Comparison of ENCODE assay signal across 8 cellular contexts in genomic region chr1:245156041-245156735, GRCh38. TPM values are rescaled to one million over a fixed set of nuclear protein-coding genes. Genes with fewer than 3 reads are reported as not detected.
A peak's percentile ranks its signal among the peaks of the same experiment; 100 is the strongest.
DNase-seq lines count a peak whose midpoint lies in the region; ATAC-seq, FAIRE-seq and TF ChIP-seq lines count a peak whose summit lies in the region.

No MANE protein-coding gene starts in this region.

- no peaks in the 10 kb centered on the region for H3K9me1 ChIP-seq in endothelial cell of umbilical vein (replicated peaks; ENCODE audit: control insufficient read depth, extremely low read depth, insufficient read depth, low read length)

- peak; percentile 97 for ATAC-seq in GM21360 (IDR thresholded peaks at IDR 0.05; ENCODE audit: unreplicated experiment)

- intact Hi-C loops in endothelial cell of umbilical vein (cut with micrococcal nuclease) = no loop called here

- CTCF ChIA-PET in endothelial cell of umbilical vein (lab: Charles Lee) = interaction anchor here (0.7 to 6.0 kb wide), 30 partner anchors 9 to 1342 kb away, joined by 3 to 128 read pairs (median 4); no protein-coding TSS in a partner anchor

- no peak overlapping the region for H3K27ac ChIP-seq in endothelial cell of umbilical vein (ENCODE audit: insufficient read depth, low read depth, low read length)

- dilution Hi-C loops in endothelial cell of umbilical vein (cut with MboI; ENCODE audit: extremely low pct_ligation_motif_present, low sequenced_read_pairs) = no loop called here

- no peaks in the 10 kb centered on the region for H3K36me3 ChIP-seq in endothelial cell of umbilical vein (ENCODE audit: control insufficient read depth in 2 of 2, extremely low read depth in 1 of 2, insufficient read depth in 2 of 2, low read length in 2 of 2)

- H2AFZ ChIP-seq in endothelial cell of umbilical vein (ENCODE audit: low read depth, low read length) = peak overlapping the region; percentile 91

- H3K79me2 ChIP-seq in endothelial cell of umbilical vein (ENCODE audit: control insufficient read depth, insufficient read depth, low read length) = no peaks in the 10 kb centered on the region

- POLR2A ChIA-PET in endothelial cell of umbilical vein (lab: Charles Lee) = no interaction called here

- DNase-seq in COLO668 (lab: John Stamatoyannopoulos, UW; ENCODE audit: unreplicated experiment) (peak; percentile 98), HT-29 (ENCODE audit: low spot score) (peak; percentile 83), NOMO-1 treated with dmso at 0.1 percent for 144 hours (lab: John Stamatoyannopoulos, UW; ENCODE audit: unreplicated experiment) (peak; percentile 80), endothelial cell of umbilical vein (ENCODE audit: low read depth, low spot score) (peak; percentile 60), midbrain (lab: John Stamatoyannopoulos, UW) (peak; percentile 61)
- peak; percentile 55 for DNase-seq in activated CD8-positive, alpha-beta memory T cell treated with anti-CD3 and anti-CD28 coated beads, Interleukin-2, amount 50 U/mL, for 24 hours (ENCODE audit: extremely low read depth)
- peak; percentile 48 to 54 for DNase-seq in stimulated activated CD8-positive, alpha-beta memory T cell treated with anti-CD3 and anti-CD28 coated beads, Interleukin-15, amount 100 ng/mL, for 4 hours (ENCODE audit: low read depth in 2 of 2)

- H3K9ac ChIP-seq in endothelial cell of umbilical vein (replicated peaks; ENCODE audit: extremely low read depth, insufficient read depth, low read length) = no peak overlapping the region

- peak; percentile 68 for FAIRE-seq in endothelial cell of umbilical vein (lab: Jason Lieb, UNC)

- no peak for TF ChIP-seq POLR2A in endothelial cell of umbilical vein (IDR thresholded peaks at IDR 0.05; ENCODE audit: low read depth, low read length)

- H3K9me3 ChIP-seq in endothelial cell of umbilical vein (replicated peaks; ENCODE audit: control insufficient read depth, insufficient read depth, low read length) = no peaks in the 10 kb centered on the region

- BruUV-seq in endothelial cell of umbilical vein (replicated peaks; lab: Mats Ljungman, UMichigan) = no TSS peak

- peak overlapping the region; percentile 76 for H3K4me2 ChIP-seq in endothelial cell of umbilical vein (ENCODE audit: insufficient read depth, low read length)

- H3K4me3 ChIP-seq in endothelial cell of umbilical vein (replicated peaks in 1 of 3; ENCODE audit: insufficient read depth in 1 of 3, low read depth in 1 of 3, low read length in 3 of 3) = peak overlapping the region; percentile 10 to 51 (median 45)

- H4K20me1 ChIP-seq in endothelial cell of umbilical vein (replicated peaks; ENCODE audit: control insufficient read depth, extremely low read depth, insufficient read depth, low read length) = no peaks in the 10 kb centered on the region

- peak; percentile 65 to 75 for TF ChIP-seq CTCF in endothelial cell of umbilical vein (IDR thresholded peaks at IDR 0.05; ENCODE audit: extremely low read depth in 1 of 2, insufficient read depth in 1 of 2, low read depth in 1 of 2, low read length in 2 of 2)

- H3K27me3 ChIP-seq in endothelial cell of umbilical vein (ENCODE audit: control insufficient read depth in 2 of 2, insufficient read depth in 2 of 2, low read length in 2 of 2) = peaks cover 24 to 56% of the 10 kb centered on the region in 2 experiments

- H3K4me1 ChIP-seq in endothelial cell of umbilical vein (ENCODE audit: control insufficient read depth, extremely low read depth, insufficient read depth, low read length) = peaks cover 28% of the 10 kb centered on the region

TF ChIP-seq in endothelial cell of umbilical vein, 7 proteins besides CTCF, POLR2A, EP300 and RAD21:
- peak; percentile 70 for TF ChIP-seq EZH2 (IDR thresholded peaks at IDR 0.05; ENCODE audit: borderline replicate concordance, low read depth, low read length, severe bottlenecking)
- TF ChIP-seq POLR2AphosphoS5 (IDR thresholded peaks at IDR 0.05; ENCODE audit: insufficient read depth, low read depth, low read length) = no peak

RNA-seq across cellular contexts. Expression of gene KIF26B, which starts 1.4 kb away (rescaled TPM):
- 0.74 and 0.76 TPM in 2 replicates for total RNA-seq in HT-29 (2014; rRNA removed; shearing (Covaris generic))
- 0.25 and 0.49 TPM in 2 replicates for total RNA-seq in endothelial cell of umbilical vein
- polyA plus RNA-seq in endothelial cell of umbilical vein = 0.04 and 0.06 TPM in 2 replicates
- 0.03 and 0.08 TPM in 2 replicates for polyA plus RNA-seq in endothelial cell of umbilical vein (2011; cell fraction: cytosol; rRNA removed)
- polyA plus RNA-seq in endothelial cell of umbilical vein (2011; cell fraction: nucleus; rRNA removed) = 0.08 and 0.25 TPM in 2 replicates
- polyA plus RNA-seq in endothelial cell of umbilical vein (2012) = 0.23 and 0.31 TPM in 2 replicates
- 0.21 and 0.29 TPM in 2 replicates for polyA minus RNA-seq in endothelial cell of umbilical vein
- not detected for polyA minus RNA-seq in endothelial cell of umbilical vein (2011; cell fraction: cytosol; rRNA and poly(A)+ RNA removed)
- 0.38 and 0.43 TPM in 2 replicates for polyA minus RNA-seq in endothelial cell of umbilical vein (2011; cell fraction: nucleus; rRNA and poly(A)+ RNA removed)
